In the genomic region with DNA sequence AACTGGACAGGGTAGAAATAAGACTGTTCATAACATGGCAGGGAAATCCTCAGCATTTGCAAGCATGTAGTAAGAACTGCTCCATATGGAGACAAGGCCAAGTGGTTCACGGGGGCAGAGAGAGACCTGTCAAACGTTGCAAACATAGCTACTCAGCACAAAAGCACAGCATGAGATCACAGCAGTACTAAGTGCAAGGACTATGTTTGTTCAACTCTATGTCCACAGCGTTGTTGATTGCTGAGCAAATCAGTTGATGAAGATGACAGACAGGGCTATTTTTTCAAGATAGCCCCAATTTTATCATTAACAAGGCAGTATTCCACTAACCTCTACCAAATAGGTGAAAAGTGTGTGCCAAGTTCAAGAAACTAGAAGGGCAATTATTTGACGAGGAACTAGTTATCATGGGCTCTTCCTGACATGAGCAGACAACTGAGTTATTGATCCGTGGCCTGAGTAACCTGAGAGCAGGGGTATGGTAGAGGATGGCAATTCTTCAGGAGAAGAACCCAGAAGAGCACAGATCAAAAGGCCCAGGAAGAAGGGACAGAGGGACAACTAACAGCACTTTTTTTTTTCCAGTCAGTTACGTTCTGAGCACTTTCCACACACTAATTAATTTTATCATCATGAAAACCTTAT, we compare ENCODE assay signal across 1 cellular context.
TF ChIP-seq lines count a peak whose summit lies in the region.

No MANE protein-coding gene starts in this region.

TF ChIP-seq in HepG2, 621 proteins besides CTCF, POLR2A, EP300 and RAD21 (continued from another document and continues in another):
- TF ChIP-seq, protein P1, sequence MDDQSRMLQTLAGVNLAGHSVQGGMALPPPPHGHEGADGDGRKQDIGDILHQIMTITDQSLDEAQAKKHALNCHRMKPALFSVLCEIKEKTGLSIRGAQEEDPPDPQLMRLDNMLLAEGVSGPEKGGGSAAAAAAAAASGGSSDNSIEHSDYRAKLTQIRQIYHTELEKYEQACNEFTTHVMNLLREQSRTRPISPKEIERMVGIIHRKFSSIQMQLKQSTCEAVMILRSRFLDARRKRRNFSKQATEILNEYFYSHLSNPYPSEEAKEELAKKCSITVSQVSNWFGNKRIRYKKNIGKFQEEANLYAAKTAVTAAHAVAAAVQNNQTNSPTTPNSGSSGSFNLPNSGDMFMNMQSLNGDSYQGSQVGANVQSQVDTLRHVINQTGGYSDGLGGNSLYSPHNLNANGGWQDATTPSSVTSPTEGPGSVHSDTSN (CRISPR knock-in tag; IDR thresholded peaks at IDR 0.05; ENCODE audit: borderline replicate concordance): no peak
- TF ChIP-seq MED8 (CRISPR knock-in tag; IDR thresholded peaks at IDR 0.05; ENCODE audit: insufficient replicate concordance): no peak
- no peak for TF ChIP-seq ZNF382 (CRISPR knock-in tag; IDR thresholded peaks at IDR 0.05; ENCODE audit: borderline replicate concordance)
- TF ChIP-seq CEBPG (CRISPR knock-in tag; IDR thresholded peaks at IDR 0.05): peak; percentile 26; the same call in 1 of the 2 replicates
- TF ChIP-seq MATR3 (CRISPR knock-in tag; IDR thresholded peaks at IDR 0.05): no peak
- no peak for TF ChIP-seq KLF12 (CRISPR knock-in tag; IDR thresholded peaks at IDR 0.05; ENCODE audit: borderline replicate concordance)
- TF ChIP-seq CREBL2 (CRISPR knock-in tag; IDR thresholded peaks at IDR 0.05; ENCODE audit: borderline replicate concordance): no peak
- TF ChIP-seq ZNF550 (CRISPR knock-in tag; IDR thresholded peaks at IDR 0.05; ENCODE audit: borderline replicate concordance): no peak
- no peak for TF ChIP-seq ZNF775 (CRISPR knock-in tag; IDR thresholded peaks at IDR 0.05; ENCODE audit: borderline replicate concordance)
- TF ChIP-seq, protein P2, sequence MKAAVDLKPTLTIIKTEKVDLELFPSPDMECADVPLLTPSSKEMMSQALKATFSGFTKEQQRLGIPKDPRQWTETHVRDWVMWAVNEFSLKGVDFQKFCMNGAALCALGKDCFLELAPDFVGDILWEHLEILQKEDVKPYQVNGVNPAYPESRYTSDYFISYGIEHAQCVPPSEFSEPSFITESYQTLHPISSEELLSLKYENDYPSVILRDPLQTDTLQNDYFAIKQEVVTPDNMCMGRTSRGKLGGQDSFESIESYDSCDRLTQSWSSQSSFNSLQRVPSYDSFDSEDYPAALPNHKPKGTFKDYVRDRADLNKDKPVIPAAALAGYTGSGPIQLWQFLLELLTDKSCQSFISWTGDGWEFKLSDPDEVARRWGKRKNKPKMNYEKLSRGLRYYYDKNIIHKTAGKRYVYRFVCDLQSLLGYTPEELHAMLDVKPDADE (CRISPR knock-in tag; IDR thresholded peaks at IDR 0.05): no peak
- TF ChIP-seq NRL (CRISPR knock-in tag; IDR thresholded peaks at IDR 0.05; ENCODE audit: borderline replicate concordance): no peak
- no peak for TF ChIP-seq JARID2 (CRISPR knock-in tag; IDR thresholded peaks at IDR 0.05; ENCODE audit: insufficient replicate concordance)
- TF ChIP-seq KDM5B (CRISPR knock-in tag; IDR thresholded peaks at IDR 0.05; ENCODE audit: borderline replicate concordance): no peak
- no peak for TF ChIP-seq PPARG (CRISPR knock-in tag; conservative IDR thresholded peaks at IDR 0.05)
- no peak for TF ChIP-seq ZNF274 (CRISPR knock-in tag; IDR thresholded peaks at IDR 0.05)
- TF ChIP-seq, protein P3, sequence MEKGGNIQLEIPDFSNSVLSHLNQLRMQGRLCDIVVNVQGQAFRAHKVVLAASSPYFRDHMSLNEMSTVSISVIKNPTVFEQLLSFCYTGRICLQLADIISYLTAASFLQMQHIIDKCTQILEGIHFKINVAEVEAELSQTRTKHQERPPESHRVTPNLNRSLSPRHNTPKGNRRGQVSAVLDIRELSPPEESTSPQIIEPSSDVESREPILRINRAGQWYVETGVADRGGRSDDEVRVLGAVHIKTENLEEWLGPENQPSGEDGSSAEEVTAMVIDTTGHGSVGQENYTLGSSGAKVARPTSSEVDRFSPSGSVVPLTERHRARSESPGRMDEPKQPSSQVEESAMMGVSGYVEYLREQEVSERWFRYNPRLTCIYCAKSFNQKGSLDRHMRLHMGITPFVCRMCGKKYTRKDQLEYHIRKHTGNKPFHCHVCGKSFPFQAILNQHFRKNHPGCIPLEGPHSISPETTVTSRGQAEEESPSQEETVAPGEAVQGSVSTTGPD (CRISPR knock-in tag; IDR thresholded peaks at IDR 0.05): no peak
- no peak for TF ChIP-seq FOXK2 (IDR thresholded peaks at IDR 0.05)
- no peak for TF ChIP-seq RBFOX2 (IDR thresholded peaks at IDR 0.05; ENCODE audit: low read depth, low read length)
- peak; percentile 91 for TF ChIP-seq SALL1 (CRISPR knock-in tag; IDR thresholded peaks at IDR 0.05)
- no peak for TF ChIP-seq YY1 (IDR thresholded peaks at IDR 0.05; ENCODE audit: insufficient read depth, insufficient replicate concordance, low read depth, low read length)
- no peak for TF ChIP-seq ATF5 (CRISPR knock-in tag; IDR thresholded peaks at IDR 0.05; ENCODE audit: low read depth)
- no peak for TF ChIP-seq NR2C2 (CRISPR knock-in tag; IDR thresholded peaks at IDR 0.05; ENCODE audit: borderline replicate concordance)
- TF ChIP-seq ZFYVE20 (CRISPR knock-in tag; IDR thresholded peaks at IDR 0.05; ENCODE audit: borderline replicate concordance, low read depth): no peak
- no peak for TF ChIP-seq IKZF4 (CRISPR knock-in tag; IDR thresholded peaks at IDR 0.05; ENCODE audit: borderline replicate concordance, low read depth, not compliant biosample characterization)
- TF ChIP-seq TCF7L2 (IDR thresholded peaks at IDR 0.05; ENCODE audit: low read depth, low read length): no peak
- peak; percentile 29; the same call in 1 of the 2 replicates for TF ChIP-seq HOXA3 (CRISPR knock-in tag; IDR thresholded peaks at IDR 0.05)
- no peak for TF ChIP-seq KAT7 (CRISPR knock-in tag; IDR thresholded peaks at IDR 0.05; ENCODE audit: borderline replicate concordance)
- no peak for TF ChIP-seq REL (CRISPR knock-in tag; conservative IDR thresholded peaks at IDR 0.05)
- TF ChIP-seq ZNF33B (CRISPR knock-in tag; IDR thresholded peaks at IDR 0.05): no peak
- TF ChIP-seq, protein P4, sequence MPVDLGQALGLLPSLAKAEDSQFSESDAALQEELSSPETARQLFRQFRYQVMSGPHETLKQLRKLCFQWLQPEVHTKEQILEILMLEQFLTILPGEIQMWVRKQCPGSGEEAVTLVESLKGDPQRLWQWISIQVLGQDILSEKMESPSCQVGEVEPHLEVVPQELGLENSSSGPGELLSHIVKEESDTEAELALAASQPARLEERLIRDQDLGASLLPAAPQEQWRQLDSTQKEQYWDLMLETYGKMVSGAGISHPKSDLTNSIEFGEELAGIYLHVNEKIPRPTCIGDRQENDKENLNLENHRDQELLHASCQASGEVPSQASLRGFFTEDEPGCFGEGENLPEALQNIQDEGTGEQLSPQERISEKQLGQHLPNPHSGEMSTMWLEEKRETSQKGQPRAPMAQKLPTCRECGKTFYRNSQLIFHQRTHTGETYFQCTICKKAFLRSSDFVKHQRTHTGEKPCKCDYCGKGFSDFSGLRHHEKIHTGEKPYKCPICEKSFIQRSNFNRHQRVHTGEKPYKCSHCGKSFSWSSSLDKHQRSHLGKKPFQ (CRISPR knock-in tag; IDR thresholded peaks at IDR 0.05; ENCODE audit: insufficient replicate concordance): no peak
- TF ChIP-seq ZNF546 (CRISPR knock-in tag; conservative IDR thresholded peaks at IDR 0.05): no peak
- no peak for TF ChIP-seq LBX2 (CRISPR knock-in tag; IDR thresholded peaks at IDR 0.05; ENCODE audit: borderline replicate concordance)
- TF ChIP-seq ZFY (CRISPR knock-in tag; IDR thresholded peaks at IDR 0.05): no peak
- TF ChIP-seq POLR2AphosphoS5 (IDR thresholded peaks at IDR 0.05; ENCODE audit: low read depth, low read length): no peak
- no peak for TF ChIP-seq ZNF512 (CRISPR knock-in tag; IDR thresholded peaks at IDR 0.05)
- TF ChIP-seq ZNF629 (CRISPR knock-in tag; conservative IDR thresholded peaks at IDR 0.05): no peak
- no peak for TF ChIP-seq STAT6 (CRISPR knock-in tag; IDR thresholded peaks at IDR 0.05; ENCODE audit: borderline replicate concordance)
- TF ChIP-seq ATF1 (CRISPR knock-in tag; IDR thresholded peaks at IDR 0.05): no peak
- TF ChIP-seq, protein P5, sequence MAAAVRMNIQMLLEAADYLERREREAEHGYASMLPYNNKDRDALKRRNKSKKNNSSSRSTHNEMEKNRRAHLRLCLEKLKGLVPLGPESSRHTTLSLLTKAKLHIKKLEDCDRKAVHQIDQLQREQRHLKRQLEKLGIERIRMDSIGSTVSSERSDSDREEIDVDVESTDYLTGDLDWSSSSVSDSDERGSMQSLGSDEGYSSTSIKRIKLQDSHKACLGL (CRISPR knock-in tag; IDR thresholded peaks at IDR 0.05): no peak
- TF ChIP-seq ZNF263 (CRISPR knock-in tag; IDR thresholded peaks at IDR 0.05): no peak
- TF ChIP-seq ZNF431 (CRISPR knock-in tag; IDR thresholded peaks at IDR 0.05; ENCODE audit: borderline replicate concordance, low read depth): no peak
- TF ChIP-seq BRD4 (CRISPR knock-in tag; IDR thresholded peaks at IDR 0.05): no peak
- TF ChIP-seq HDAC1 (CRISPR knock-in tag; IDR thresholded peaks at IDR 0.05): peak; percentile 63
- no peak for TF ChIP-seq GPN1 (CRISPR knock-in tag; IDR thresholded peaks at IDR 0.05; ENCODE audit: borderline replicate concordance)
- TF ChIP-seq ZSCAN12 (CRISPR knock-in tag; IDR thresholded peaks at IDR 0.05): no peak
- peak; percentile 87 for TF ChIP-seq HNF4A (CRISPR knock-in tag; IDR thresholded peaks at IDR 0.05)
- no peak for TF ChIP-seq RFXAP (CRISPR knock-in tag; IDR thresholded peaks at IDR 0.05; ENCODE audit: borderline replicate concordance)
- no peak for TF ChIP-seq ZKSCAN5 (CRISPR knock-in tag; IDR thresholded peaks at IDR 0.05)
- no peak for TF ChIP-seq LCORL (IDR thresholded peaks at IDR 0.05)
- peak; percentile 51; the same call in 1 of the 2 replicates for TF ChIP-seq LCORL (CRISPR knock-in tag; IDR thresholded peaks at IDR 0.05)
- no peak for TF ChIP-seq GRHL1 (CRISPR knock-in tag; conservative IDR thresholded peaks at IDR 0.05)
- no peak for TF ChIP-seq ZNF747 (CRISPR knock-in tag; IDR thresholded peaks at IDR 0.05; ENCODE audit: borderline replicate concordance)
- no peak for TF ChIP-seq DBP (CRISPR knock-in tag; IDR thresholded peaks at IDR 0.05; ENCODE audit: not compliant biosample characterization)
- no peak for TF ChIP-seq SP2 (CRISPR knock-in tag; IDR thresholded peaks at IDR 0.05)
- TF ChIP-seq XBP1 (CRISPR knock-in tag; IDR thresholded peaks at IDR 0.05): no peak
- TF ChIP-seq NCOA1 (CRISPR knock-in tag; IDR thresholded peaks at IDR 0.05): no peak
- no peak; the same call in 1 of the 2 replicates for TF ChIP-seq GABPB1 (CRISPR knock-in tag; IDR thresholded peaks at IDR 0.05)
